8 cellular contexts compared by ENCODE assay signal in the genomic region with DNA sequence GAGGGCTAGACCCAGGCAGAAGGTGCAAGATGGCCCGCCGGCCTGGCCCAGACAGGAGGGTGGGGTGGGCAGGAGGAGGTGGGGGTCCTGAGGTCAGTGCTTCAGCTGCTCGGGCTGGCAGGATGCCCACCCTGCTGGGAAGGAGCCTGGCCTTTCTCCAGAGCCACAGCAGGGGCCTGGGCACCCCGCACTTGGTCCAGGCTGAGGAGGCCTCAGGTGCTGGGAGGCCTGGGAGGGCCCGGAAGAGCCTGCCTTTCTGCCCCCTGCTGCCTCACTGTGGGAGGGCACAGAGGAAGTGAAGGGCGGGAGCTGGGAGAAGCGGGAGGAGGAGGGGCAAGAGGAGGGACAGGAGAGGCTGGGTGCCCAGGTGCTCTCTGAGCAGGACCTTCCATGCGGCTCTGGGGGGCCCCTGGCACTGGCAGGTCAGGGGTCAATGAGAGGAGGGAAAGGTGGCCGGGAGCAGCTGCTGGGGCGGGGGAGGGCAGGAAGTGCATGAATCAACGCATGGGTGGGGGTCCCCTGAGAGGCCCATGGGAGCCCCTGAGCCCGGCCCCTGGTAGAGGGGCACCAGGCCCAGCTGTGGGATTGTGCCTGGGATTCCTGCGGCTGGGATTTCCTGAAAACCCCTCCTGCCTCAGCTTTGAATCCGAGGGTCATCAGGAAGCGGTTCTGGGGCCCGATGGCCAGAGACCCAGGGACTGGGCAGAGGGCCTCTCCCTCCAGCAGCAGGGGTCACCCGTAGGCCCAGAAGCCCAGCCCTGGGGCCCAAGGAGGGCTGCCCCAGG. TPM values are rescaled to one million over a fixed set of nuclear protein-coding genes. Genes with fewer than 3 reads are reported as not detected.
DNase-seq lines count a peak whose midpoint lies in the region; ATAC-seq and TF ChIP-seq lines count a peak whose summit lies in the region.

No MANE protein-coding gene starts in this region.

- BruUV-seq in PC-9 (replicated peaks; lab: Mats Ljungman, UMichigan): no TSS peak

- H3K36me3 ChIP-seq in PC-9 (ENCODE audit: low read depth) (no peaks in the 10 kb centered on the region), left ventricle myocardium inferior (no peaks in the 10 kb centered on the region)

- 0 out of 2 replicates have a peak, but pooled peaks cover 5% of the 10 kb centered on the region for H3K79me2 ChIP-seq in PC-9 (ENCODE audit: low read depth)

- CTCF ChIA-PET in PC-9 (lab: Charles Lee): interaction anchor here (0.6 to 1.5 kb wide), 4 partner anchors 26 to 43 kb away, joined by 3 to 17 read pairs (median 4); no protein-coding TSS in a partner anchor

- peaks cover 19% of the 10 kb centered on the region; the same call in 1 of the 2 replicates for H3F3A ChIP-seq in PC-9 (ENCODE audit: insufficient read depth, low read depth)

- TF ChIP-seq POLR2A in GM18505 (IDR thresholded peaks at IDR 0.05; ENCODE audit: borderline replicate concordance, extremely low read depth, insufficient read depth, insufficient read length): no peak

- H3K27ac ChIP-seq in PC-9 (peak overlapping the region; percentile 99), left ventricle myocardium inferior (replicated peaks) (no peak overlapping the region)

- peak overlapping the region; percentile 64 for H3K4me3 ChIP-seq in PC-9
- H3K4me3 ChIP-seq in left ventricle myocardium inferior: no peak overlapping the region

- DNase-seq in PC-9: peak; percentile 72 to 77
- peak; percentile 23 to 49 for DNase-seq in activated T-helper 1 cell treated with anti-CD3 and anti-CD28 coated beads, Interleukin-2, amount 50 U/mL, for 16 hours (ENCODE audit: low read depth in 1 of 2, low spot score in 1 of 2)
- DNase-seq in left ventricle myocardium inferior: no peak
- peak in 3 of 4 experiments; percentile 45 to 73 (median 57) for DNase-seq in stimulated activated CD4-positive, alpha-beta T cell treated with anti-CD3 and anti-CD28 coated beads, Interleukin-1b, Interleukin-23, amount 100 ng/mL, for 24 hours (ENCODE audit: low read depth in 4 of 4, low spot score in 1 of 4)
- DNase-seq in NCI-H748 (lab: John Stamatoyannopoulos, UW; ENCODE audit: unreplicated experiment): no peak

- ATAC-seq in GM18505 (IDR thresholded peaks at IDR 0.05; ENCODE audit: unreplicated experiment) (peak; percentile 55), HG03342 (IDR thresholded peaks at IDR 0.05; ENCODE audit: unreplicated experiment) (peak; percentile 63), GM18520 (IDR thresholded peaks at IDR 0.05; ENCODE audit: unreplicated experiment) (no peak)

- H3K27me3 ChIP-seq in PC-9 (ENCODE audit: insufficient read depth, low read depth): no peaks in the 10 kb centered on the region
- H3K27me3 ChIP-seq in left ventricle myocardium inferior (ENCODE audit: low read depth): no peaks in the 10 kb centered on the region

- H2AFZ ChIP-seq in PC-9: no peak overlapping the region

- H3K4me1 ChIP-seq in PC-9 (replicated peaks; ENCODE audit: insufficient read depth): peaks cover 48% of the 10 kb centered on the region
- H3K4me1 ChIP-seq in left ventricle myocardium inferior: peaks cover 14% of the 10 kb centered on the region

- TF ChIP-seq CTCF in PC-9 (conservative IDR thresholded peaks at IDR 0.05): peak; percentile 74
- TF ChIP-seq CTCF in left ventricle myocardium inferior (IDR thresholded peaks at IDR 0.05; ENCODE audit: borderline replicate concordance): peak; percentile 53

- intact Hi-C loops in PC-9 (cut with micrococcal nuclease; ENCODE audit: unreplicated experiment): loop anchor here (1.0 kb wide), 2 partner anchors 26 to 40 kb away; no protein-coding TSS in a partner anchor
- intact Hi-C loops in left ventricle myocardium inferior (cut with micrococcal nuclease): no loop called here

- H3K4me2 ChIP-seq in PC-9: peak overlapping the region; percentile 84

- no peaks in the 10 kb centered on the region for H4K20me1 ChIP-seq in PC-9 (ENCODE audit: insufficient read depth)

- no peaks in the 10 kb centered on the region for H3K9me2 ChIP-seq in PC-9 (ENCODE audit: insufficient read depth)

- POLR2A ChIA-PET in PC-9 (lab: Charles Lee; ENCODE audit: unreplicated experiment): interaction anchor here (0.6 to 0.7 kb wide), 5 partner anchors 18 to 58 kb away, joined by 3 to 7 read pairs (median 4); no protein-coding TSS in a partner anchor

- no peaks in the 10 kb centered on the region for H3K9me3 ChIP-seq in PC-9 (ENCODE audit: insufficient read depth, low read depth)
- no peaks in the 10 kb centered on the region for H3K9me3 ChIP-seq in left ventricle myocardium inferior (replicated peaks)

RNA-seq across cellular contexts. Expression of gene PWWP2B, which starts 49.9 kb away (rescaled TPM):
- total RNA-seq in PC-9 (2021) (16.9 and 20.6 TPM in 2 replicates), left ventricle myocardium inferior (17.2 TPM)

Comparison
In these comparisons a context has a peak if more than half of its experiments do, and no peak if none do; other contexts are left out.
1. DNase-seq: peak in PC-9 (2 of 2), activated T-helper 1 cell treated with anti-CD3 and anti-CD28 coated beads, Interleukin-2, amount 50 U/mL, for 16 hours (2 of 2) and stimulated activated CD4-positive, alpha-beta T cell treated with anti-CD3 and anti-CD28 coated beads, Interleukin-1b, Interleukin-23, amount 100 ng/mL, for 24 hours (3 of 4); none in left ventricle myocardium inferior (single experiment) and NCI-H748 (single experiment).